ENCODE assay signal across 8 cellular contexts in the genomic region with DNA sequence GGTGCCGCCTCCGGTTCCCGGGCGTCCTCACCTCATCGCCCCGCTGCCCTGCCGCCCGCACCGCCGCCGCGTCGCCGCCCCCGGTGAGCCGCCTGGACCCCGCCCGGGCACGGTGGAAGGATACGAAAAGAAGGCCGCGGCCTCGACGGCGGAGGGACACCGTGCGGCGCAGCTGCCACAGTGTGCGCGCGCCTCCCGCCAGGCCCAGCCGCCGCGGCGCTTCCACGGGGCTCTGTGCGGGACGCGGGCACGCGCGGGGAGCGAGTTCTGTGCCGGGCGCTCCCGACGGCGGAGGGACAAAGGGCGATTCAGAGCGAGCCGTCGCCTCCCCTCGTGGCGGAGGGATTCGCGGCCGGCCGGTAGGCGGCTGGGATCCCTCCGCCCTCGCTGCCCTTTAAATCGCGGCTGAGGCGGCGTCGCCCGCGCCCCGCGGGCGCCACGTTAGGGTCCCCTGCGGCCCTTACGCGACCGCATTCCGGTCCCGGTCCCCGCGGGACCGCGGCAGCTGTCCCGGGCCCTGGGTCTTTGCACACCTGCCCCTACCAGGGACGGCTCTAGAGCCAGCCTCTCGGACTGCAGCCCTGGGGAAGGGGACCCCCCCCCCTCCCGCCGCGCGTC. TPM values are rescaled to one million over a fixed set of nuclear protein-coding genes. Genes with fewer than 3 reads are reported as not detected.
DNase-seq lines count a peak whose midpoint lies in the region; ATAC-seq, FAIRE-seq and TF ChIP-seq lines count a peak whose summit lies in the region.

No MANE protein-coding gene starts in this region.

- H3K27ac ChIP-seq in WERI-Rb-1 = peak overlapping the region; percentile 87
- H3K27ac ChIP-seq in skeletal muscle tissue (ENCODE audit: low read depth, low read length) = peak overlapping the region; percentile 97

- no peak for TF ChIP-seq CTCF in WERI-Rb-1 (IDR thresholded peaks at IDR 0.05; ENCODE audit: low read depth, low read length)

- H3K9me3 ChIP-seq in WERI-Rb-1 (ENCODE audit: severe bottlenecking) (no peaks in the 10 kb centered on the region), skeletal muscle tissue (ENCODE audit: control insufficient read depth in 3 of 3, low read length in 3 of 3) (no peaks in the 10 kb centered on the region)

- H3K4me3 ChIP-seq in WERI-Rb-1 (ENCODE audit: low read depth, low read length) (peak overlapping the region; percentile 95), skeletal muscle tissue (ENCODE audit: low read length in 3 of 3) (peak overlapping the region; percentile 66 to 82 (median 75))

- no peaks in the 10 kb centered on the region for H3K36me3 ChIP-seq in WERI-Rb-1
- H3K36me3 ChIP-seq in skeletal muscle tissue (ENCODE audit: control insufficient read depth in 3 of 3, insufficient read depth in 3 of 3, low read length in 3 of 3) = no peaks in the 10 kb centered on the region

- in situ Hi-C loops in T47D (cut with HindIII; ENCODE audit: low pct_unique_long_range_greater_than_20kb, low sequenced_read_pairs) = no loop called here

- H3K4me1 ChIP-seq in skeletal muscle tissue (ENCODE audit: control insufficient read depth in 3 of 3, insufficient read depth in 3 of 3, low read length in 3 of 3) = peaks cover 50 to 54% (median 53%) of the 10 kb centered on the region in 3 donors

- DNase-seq in GM12891 (ENCODE audit: insufficient read length, low spot score) (peak; percentile 81), NCI-H2107 (lab: John Stamatoyannopoulos, UW) (peak; percentile 77), WERI-Rb-1 (peak; percentile 91), T47D (ENCODE audit: low read depth in 1 of 2, low spot score in 1 of 2) (peak; percentile 66 to 98), iPS-NIHi11 (ENCODE audit: low spot score) (peak; percentile 92)

- no peaks in the 10 kb centered on the region for H3K27me3 ChIP-seq in WERI-Rb-1 (ENCODE audit: insufficient read depth, low read depth, severe bottlenecking)
- no peaks in the 10 kb centered on the region for H3K27me3 ChIP-seq in skeletal muscle tissue (ENCODE audit: control insufficient read depth in 3 of 3, insufficient read depth in 3 of 3, low read length in 3 of 3)

- ATAC-seq in HG02852 (IDR thresholded peaks at IDR 0.05; ENCODE audit: unreplicated experiment) (peak; percentile 46), HG03025 (IDR thresholded peaks at IDR 0.05; ENCODE audit: low FRiP score, unreplicated experiment) (no peak)

- peak; percentile 95 for TF ChIP-seq POLR2A in GM12891 (IDR thresholded peaks at IDR 0.05; ENCODE audit: low read depth, low read length)

- peak overlapping the region; percentile 89 to 96 (median 94) for H3K9ac ChIP-seq in skeletal muscle tissue (ENCODE audit: low read depth in 1 of 3, low read length in 3 of 3)

- FAIRE-seq in GM12891 (lab: Jason Lieb, UNC) = peak; percentile 70

TF ChIP-seq in GM12891, 5 proteins besides CTCF, POLR2A, EP300 and RAD21:
- peak; percentile 80; the same call in 1 of the 2 replicates for TF ChIP-seq POU2F2 (IDR thresholded peaks at IDR 0.05; ENCODE audit: low read depth, low read length)
- TF ChIP-seq PAX5 (IDR thresholded peaks at IDR 0.05; ENCODE audit: insufficient read depth, low read length, severe bottlenecking) = no peak
- peak; percentile 72; the same call in 1 of the 2 replicates for TF ChIP-seq POLR2AphosphoS5 (IDR thresholded peaks at IDR 0.05; ENCODE audit: low read depth, low read length)
- peak; percentile 64; the same call in 1 of the 2 replicates for TF ChIP-seq TAF1 (IDR thresholded peaks at IDR 0.05; ENCODE audit: low read depth, low read length)
- no peak for TF ChIP-seq SPI1 (IDR thresholded peaks at IDR 0.05; ENCODE audit: low read depth, low read length)

RNA-seq across cellular contexts. Expression of a gene that starts 0.6 kb away (rescaled TPM):
- polyA plus RNA-seq in GM12891 (2012; ENCODE audit: low read depth, missing spikeins) = 14.8 TPM
- total RNA-seq in skeletal muscle tissue = 39.7 TPM

RNA-seq across cellular contexts. Expression of a gene that starts 58.1 kb away (rescaled TPM):
- polyA plus RNA-seq in GM12891 (2012; ENCODE audit: low read depth, missing spikeins) = 33.0 TPM
- total RNA-seq in skeletal muscle tissue = 12.0 TPM
